Comparison of ENCODE assay signal across 8 cellular contexts in genomic region chr1:23559136-23559984, GRCh38. TPM values are rescaled to one million over a fixed set of nuclear protein-coding genes. Genes with fewer than 3 reads are reported as not detected.
A peak's percentile ranks its signal among the peaks of the same experiment; 100 is the strongest.
DNase-seq lines count a peak whose midpoint lies in the region; ATAC-seq and TF ChIP-seq lines count a peak whose summit lies in the region.

A gene with protein sequence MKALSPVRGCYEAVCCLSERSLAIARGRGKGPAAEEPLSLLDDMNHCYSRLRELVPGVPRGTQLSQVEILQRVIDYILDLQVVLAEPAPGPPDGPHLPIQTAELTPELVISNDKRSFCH (minus strand): TSS chr1:23559501. CDS start chr1:23559426, 75 bp downstream.

- no peaks in the 10 kb centered on the region for H3K9me3 ChIP-seq in BE2C

- ATAC-seq in HG03432 (IDR thresholded peaks at IDR 0.05; ENCODE audit: unreplicated experiment) (peak; percentile 64), left lobe of liver (peak; percentile 82)

- intact Hi-C loops in activated CD4-positive, alpha-beta T cell treated with anti-CD3 and anti-CD28 coated beads, Interleukin-2, amount 10 ng/mL, durations not matched to agents 24 days and 14 days (cut with micrococcal nuclease) = loop anchor here (1.0 to 10.0 kb wide), 3 partner anchors 18 to 185 kb away; partner anchors contain the start of gene ELOA

- peak within 1 kb of the TSS; percentile 94 to 95 for H3K27ac ChIP-seq in coronary artery

- peaks cover 57% of the 10 kb centered on the region for H3K4me1 Mint-ChIP-seq in activated CD4-positive, alpha-beta T cell treated with anti-CD3 and anti-CD28 coated beads, Interleukin-2, amount 10 ng/mL, durations not matched to agents 24 days and 14 days

- H3K9me3 Mint-ChIP-seq in activated CD4-positive, alpha-beta T cell treated with anti-CD3 and anti-CD28 coated beads, Interleukin-2, amount 10 ng/mL, durations not matched to agents 24 days and 14 days = no peaks in the 10 kb centered on the region

- peak; percentile 99 for TF ChIP-seq POLR2A in GM19193 (IDR thresholded peaks at IDR 0.05; ENCODE audit: extremely low read depth, insufficient read depth, insufficient read length)

- H3K4me3 ChIP-seq in BE2C (ENCODE audit: low read depth, low read length) (peak within 1 kb of the TSS; percentile 95), coronary artery (peak within 1 kb of the TSS; percentile 84)

- TF ChIP-seq CTCF in BE2C (IDR thresholded peaks at IDR 0.05; ENCODE audit: low read depth, low read length) (no peak), coronary artery (IDR thresholded peaks at IDR 0.05) (no peak)

- H3K36me3 ChIP-seq in BE2C = peaks cover 23% of the 10 kb centered on the region

- peaks cover 31% of the 10 kb centered on the region for H3K27me3 Mint-ChIP-seq in activated CD4-positive, alpha-beta T cell treated with anti-CD3 and anti-CD28 coated beads, Interleukin-2, amount 10 ng/mL, durations not matched to agents 24 days and 14 days

- DNase-seq in BE2C = peak; percentile 90
- peak; percentile 78 to 90 for DNase-seq in NCI-H524 (lab: John Stamatoyannopoulos, UW)
- peak; percentile 99 for DNase-seq in activated CD4-positive, alpha-beta T cell treated with anti-CD3 and anti-CD28 coated beads, Interleukin-2, amount 10 ng/mL, durations not matched to agents 24 days and 14 days
- DNase-seq in coronary artery (ENCODE audit: low spot score) = peak; percentile 98
- DNase-seq in left lobe of liver (ENCODE audit: low spot score) = peak; percentile 95
- peak; percentile 79 for DNase-seq in stimulated activated CD4-positive, alpha-beta T cell treated with anti-CD3 and anti-CD28 coated beads, Interleukin-2, amount 100 ng/mL, for 4 hours (ENCODE audit: low read depth)

- H3K27ac Mint-ChIP-seq in activated CD4-positive, alpha-beta T cell treated with anti-CD3 and anti-CD28 coated beads, Interleukin-2, amount 10 ng/mL, durations not matched to agents 24 days and 14 days = peak within 1 kb of the TSS; percentile 86

- peak within 1 kb of the TSS; percentile 93 for H3K4me3 Mint-ChIP-seq in activated CD4-positive, alpha-beta T cell treated with anti-CD3 and anti-CD28 coated beads, Interleukin-2, amount 10 ng/mL, durations not matched to agents 24 days and 14 days

- H3K4me1 ChIP-seq in BE2C = peaks cover 30% of the 10 kb centered on the region

- no peaks in the 10 kb centered on the region for H3K27me3 ChIP-seq in BE2C

- H3K36me3 Mint-ChIP-seq in activated CD4-positive, alpha-beta T cell treated with anti-CD3 and anti-CD28 coated beads, Interleukin-2, amount 10 ng/mL, durations not matched to agents 24 days and 14 days (ENCODE audit: low read depth) = peaks cover 10% of the 10 kb centered on the region

RNA-seq across cellular contexts. Expression of the gene that starts here (rescaled TPM):
- polyA plus RNA-seq in BE2C (2012; ENCODE audit: insufficient read depth, insufficient read length, low read depth) = 63.3 TPM
- 21.2 and 23.5 TPM in 2 replicates for total RNA-seq in activated CD4-positive, alpha-beta T cell treated with anti-CD3 and anti-CD28 coated beads, Interleukin-2, amount 10 ng/mL, durations not matched to agents 24 days and 14 days
- 19.7 TPM for total RNA-seq in left lobe of liver

Comparison
In these comparisons a context has a peak if more than half of its experiments do, and no peak if none do; other contexts are left out.
1. Peak in every context shown above with its lines: DNase-seq, ATAC-seq, H3K4me3 ChIP-seq and H3K27ac ChIP-seq.